1 cellular context compared by ENCODE assay signal in genomic region chr4:6200922-6201362, GRCh38.
A peak's percentile ranks its signal among the peaks of the same experiment; 100 is the strongest.
TF ChIP-seq lines count a peak whose summit lies in the region.

No MANE protein-coding gene starts in this region.

TF ChIP-seq in GM12878, 131 proteins besides CTCF, POLR2A, EP300 and RAD21 (continued from another document):
- TF ChIP-seq, protein P1, sequence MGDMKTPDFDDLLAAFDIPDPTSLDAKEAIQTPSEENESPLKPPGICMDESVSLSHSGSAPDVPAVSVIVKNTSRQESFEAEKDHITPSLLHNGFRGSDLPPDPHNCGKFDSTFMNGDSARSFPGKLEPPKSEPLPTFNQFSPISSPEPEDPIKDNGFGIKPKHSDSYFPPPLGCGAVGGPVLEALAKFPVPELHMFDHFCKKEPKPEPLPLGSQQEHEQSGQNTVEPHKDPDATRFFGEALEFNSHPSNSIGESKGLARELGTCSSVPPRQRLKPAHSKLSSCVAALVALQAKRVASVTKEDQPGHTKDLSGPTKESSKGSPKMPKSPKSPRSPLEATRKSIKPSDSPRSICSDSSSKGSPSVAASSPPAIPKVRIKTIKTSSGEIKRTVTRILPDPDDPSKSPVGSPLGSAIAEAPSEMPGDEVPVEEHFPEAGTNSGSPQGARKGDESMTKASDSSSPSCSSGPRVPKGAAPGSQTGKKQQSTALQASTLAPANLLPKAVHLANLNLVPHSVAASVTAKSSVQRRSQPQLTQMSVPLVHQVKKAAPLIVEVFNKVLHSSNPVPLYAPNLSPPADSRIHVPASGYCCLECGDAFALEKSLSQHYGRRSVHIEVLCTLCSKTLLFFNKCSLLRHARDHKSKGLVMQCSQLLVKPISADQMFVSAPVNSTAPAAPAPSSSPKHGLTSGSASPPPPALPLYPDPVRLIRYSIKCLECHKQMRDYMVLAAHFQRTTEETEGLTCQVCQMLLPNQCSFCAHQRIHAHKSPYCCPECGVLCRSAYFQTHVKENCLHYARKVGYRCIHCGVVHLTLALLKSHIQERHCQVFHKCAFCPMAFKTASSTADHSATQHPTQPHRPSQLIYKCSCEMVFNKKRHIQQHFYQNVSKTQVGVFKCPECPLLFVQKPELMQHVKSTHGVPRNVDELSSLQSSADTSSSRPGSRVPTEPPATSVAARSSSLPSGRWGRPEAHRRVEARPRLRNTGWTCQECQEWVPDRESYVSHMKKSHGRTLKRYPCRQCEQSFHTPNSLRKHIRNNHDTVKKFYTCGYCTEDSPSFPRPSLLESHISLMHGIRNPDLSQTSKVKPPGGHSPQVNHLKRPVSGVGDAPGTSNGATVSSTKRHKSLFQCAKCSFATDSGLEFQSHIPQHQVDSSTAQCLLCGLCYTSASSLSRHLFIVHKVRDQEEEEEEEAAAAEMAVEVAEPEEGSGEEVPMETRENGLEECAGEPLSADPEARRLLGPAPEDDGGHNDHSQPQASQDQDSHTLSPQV (IDR thresholded peaks at IDR 0.05): no peak
- peak; percentile 94 for TF ChIP-seq NR2F1 (conservative IDR thresholded peaks at IDR 0.05)
- TF ChIP-seq GATAD2B (conservative IDR thresholded peaks at IDR 0.05; ENCODE audit: low read depth): peak; percentile 24; the same call in 1 of the 2 replicates
